ENCODE assay signal across 2 cellular contexts in the genomic region with DNA sequence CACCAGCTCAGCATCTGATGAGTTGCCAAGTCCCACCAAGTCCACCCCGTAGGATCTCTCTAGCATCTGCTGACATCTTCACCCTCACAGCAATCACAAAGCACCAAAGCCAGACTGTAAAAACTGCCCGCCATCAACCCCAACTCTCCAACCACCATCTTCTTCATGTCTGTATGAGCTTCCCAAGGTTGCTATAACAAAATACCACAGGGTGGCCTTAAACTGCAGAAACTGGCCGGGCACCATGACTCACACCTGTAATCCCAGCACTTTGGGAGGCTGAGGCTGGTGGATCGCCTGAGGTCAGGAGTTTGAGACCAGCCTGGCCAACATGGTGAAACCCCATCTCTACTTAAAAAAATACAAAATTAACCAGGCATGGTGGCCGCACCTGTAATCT.
TF ChIP-seq lines count a peak whose summit lies in the region.

No MANE protein-coding gene starts in this region.

TF ChIP-seq in K562, 482 proteins besides CTCF, POLR2A, EP300 and RAD21:
- TF ChIP-seq ZNF12 (CRISPR knock-in tag; IDR thresholded peaks at IDR 0.05): peak; percentile 84

TF ChIP-seq in HepG2, 621 proteins besides CTCF, POLR2A, EP300 and RAD21:
- peak; percentile 76; the same call in 1 of the 2 replicates for TF ChIP-seq ZNF12 (CRISPR knock-in tag; IDR thresholded peaks at IDR 0.05)
